ENCODE assay signal across 10 cellular contexts in genomic region chr1:33082575-33083112, GRCh38. TPM values are rescaled to one million over a fixed set of nuclear protein-coding genes. Genes with fewer than 3 reads are reported as not detected.
DNase-seq lines count a peak whose midpoint lies in the region; ATAC-seq and TF ChIP-seq lines count a peak whose summit lies in the region.
"Had no signal": no experiment of that assay in that cellular context is flagged by ENCODE, and none has a peak within 500 bp of the region (broad histone marks: within the 10 kb centered on the region; RNA-seq: fewer than 3 reads in every experiment).

No MANE protein-coding gene starts in this region.

- intact Hi-C loops in activated naive CD4-positive, alpha-beta T cell treated with anti-CD3 and anti-CD28 coated beads for 36 hours (cut with micrococcal nuclease), result loop anchor here (10.0 kb wide), 1 partner anchor 368 kb away; no protein-coding TSS in a partner anchor
- intact Hi-C loops in activated T-helper 1 cell treated with anti-CD3 and anti-CD28 coated beads, Interleukin-12 subunit alpha, Interleukin-12 subunit beta, Interleukin-2, Interleukin-4 antibody, amounts not matched to agents 30 ng/mL and 10 ng/mL and 1 ng/mL, durations not matched to agents 14 hours and 24 hours and 36 hours (cut with micrococcal nuclease), result loop anchor here (10.0 kb wide), 1 partner anchor 368 kb away; no protein-coding TSS in a partner anchor
- intact Hi-C loops in posterior vena cava (cut with DNase I), result no loop called here

- CTCF ChIA-PET in activated naive CD4-positive, alpha-beta T cell treated with anti-CD3 and anti-CD28 coated beads for 36 hours (lab: Charles Lee), result interaction anchor here (0.6 to 7.4 kb wide), 7 partner anchors 12 to 150 kb away, joined by 3 to 51 read pairs (median 3); no protein-coding TSS in a partner anchor

- no peak for ATAC-seq in stimulated activated naive CD8-positive, alpha-beta T cell treated with anti-CD3 and anti-CD28 coated beads, Interleukin-15, amount 100 ng/mL, for 72 hours
- no peak for ATAC-seq in GM19452 (IDR thresholded peaks at IDR 0.05; ENCODE audit: unreplicated experiment)

- no peaks in the 10 kb centered on the region for H3K9me3 Mint-ChIP-seq in activated naive CD4-positive, alpha-beta T cell treated with anti-CD3 and anti-CD28 coated beads for 36 hours
- H3K9me3 Mint-ChIP-seq in activated T-helper 1 cell treated with anti-CD3 and anti-CD28 coated beads, Interleukin-12 subunit alpha, Interleukin-12 subunit beta, Interleukin-2, Interleukin-4 antibody, amounts not matched to agents 30 ng/mL and 10 ng/mL and 1 ng/mL, durations not matched to agents 14 hours and 24 hours and 36 hours, result no peaks in the 10 kb centered on the region
- no peaks in the 10 kb centered on the region for H3K9me3 Mint-ChIP-seq in immature natural killer cell
- H3K9me3 Mint-ChIP-seq in stimulated activated naive CD8-positive, alpha-beta T cell treated with anti-CD3 and anti-CD28 coated beads, Interleukin-15, amount 100 ng/mL, for 72 hours, result no peaks in the 10 kb centered on the region

- H3K36me3 Mint-ChIP-seq in activated naive CD4-positive, alpha-beta T cell treated with anti-CD3 and anti-CD28 coated beads for 36 hours (ENCODE audit: low read depth), result no peaks in the 10 kb centered on the region
- H3K36me3 Mint-ChIP-seq in activated T-helper 1 cell treated with anti-CD3 and anti-CD28 coated beads, Interleukin-12 subunit alpha, Interleukin-12 subunit beta, Interleukin-2, Interleukin-4 antibody, amounts not matched to agents 30 ng/mL and 10 ng/mL and 1 ng/mL, durations not matched to agents 14 hours and 24 hours and 36 hours (ENCODE audit: low read depth), result no peaks in the 10 kb centered on the region
- no peaks in the 10 kb centered on the region for H3K36me3 Mint-ChIP-seq in immature natural killer cell

- H3K4me3 Mint-ChIP-seq in activated naive CD4-positive, alpha-beta T cell treated with anti-CD3 and anti-CD28 coated beads for 36 hours, result peak overlapping the region; percentile 75
- H3K4me3 Mint-ChIP-seq in activated T-helper 1 cell treated with anti-CD3 and anti-CD28 coated beads, Interleukin-12 subunit alpha, Interleukin-12 subunit beta, Interleukin-2, Interleukin-4 antibody, amounts not matched to agents 30 ng/mL and 10 ng/mL and 1 ng/mL, durations not matched to agents 14 hours and 24 hours and 36 hours, result peak overlapping the region; percentile 84
- peak overlapping the region; percentile 54 to 86 (median 80) for H3K4me3 Mint-ChIP-seq in immature natural killer cell
- H3K4me3 Mint-ChIP-seq in stimulated activated naive CD8-positive, alpha-beta T cell treated with anti-CD3 and anti-CD28 coated beads, Interleukin-15, amount 100 ng/mL, for 72 hours, result peak overlapping the region; percentile 26 to 30

- no peak for DNase-seq in activated naive CD4-positive, alpha-beta T cell treated with anti-CD3 and anti-CD28 coated beads for 36 hours
- no peak for DNase-seq in activated naive CD4-positive, alpha-beta T cell treated with anti-CD3 and anti-CD28 coated beads, Interleukin-2, amount 50 U/mL, for 16 hours
- DNase-seq in activated T-helper 1 cell treated with anti-CD3 and anti-CD28 coated beads, Interleukin-12 subunit alpha, Interleukin-12 subunit beta, Interleukin-2, Interleukin-4 antibody, amounts not matched to agents 30 ng/mL and 10 ng/mL and 1 ng/mL, durations not matched to agents 14 hours and 24 hours and 36 hours (ENCODE audit: low spot score), result no peak
- DNase-seq in immature natural killer cell (no peak), posterior vena cava (ENCODE audit: low spot score) (no peak), GM20000 (ENCODE audit: low spot score) (no peak)
- no peak for DNase-seq in stimulated activated naive CD8-positive, alpha-beta T cell treated with anti-CD3 and anti-CD28 coated beads, Interleukin-15, amount 100 ng/mL, for 72 hours
- DNase-seq: MG63, transverse colon had no signal

- H3K4me1 Mint-ChIP-seq in activated naive CD4-positive, alpha-beta T cell treated with anti-CD3 and anti-CD28 coated beads for 36 hours (ENCODE audit: low read depth), result peaks cover 19% of the 10 kb centered on the region
- peaks cover 24% of the 10 kb centered on the region for H3K4me1 Mint-ChIP-seq in activated T-helper 1 cell treated with anti-CD3 and anti-CD28 coated beads, Interleukin-12 subunit alpha, Interleukin-12 subunit beta, Interleukin-2, Interleukin-4 antibody, amounts not matched to agents 30 ng/mL and 10 ng/mL and 1 ng/mL, durations not matched to agents 14 hours and 24 hours and 36 hours (ENCODE audit: low read depth)
- peaks cover 27 to 29% of the 10 kb centered on the region in 2 donors for H3K4me1 Mint-ChIP-seq in immature natural killer cell
- H3K4me1 Mint-ChIP-seq in stimulated activated naive CD8-positive, alpha-beta T cell treated with anti-CD3 and anti-CD28 coated beads, Interleukin-15, amount 100 ng/mL, for 72 hours, result peaks cover 42% of the 10 kb centered on the region

- no peak for TF ChIP-seq CTCF in GM20000 (IDR thresholded peaks at IDR 0.05; ENCODE audit: extremely low read depth, missing control alignments)

- no peak overlapping the region for H3K27ac Mint-ChIP-seq in activated naive CD4-positive, alpha-beta T cell treated with anti-CD3 and anti-CD28 coated beads for 36 hours
- H3K27ac Mint-ChIP-seq in activated T-helper 1 cell treated with anti-CD3 and anti-CD28 coated beads, Interleukin-12 subunit alpha, Interleukin-12 subunit beta, Interleukin-2, Interleukin-4 antibody, amounts not matched to agents 30 ng/mL and 10 ng/mL and 1 ng/mL, durations not matched to agents 14 hours and 24 hours and 36 hours, result no peak overlapping the region
- H3K27ac Mint-ChIP-seq in immature natural killer cell, result peak overlapping the region in 3 of 6 donors; percentile 29 to 38 (median 31)
- H3K27ac Mint-ChIP-seq in stimulated activated naive CD8-positive, alpha-beta T cell treated with anti-CD3 and anti-CD28 coated beads, Interleukin-15, amount 100 ng/mL, for 72 hours, result peak overlapping the region in 1 of 2 donors; percentile 31

- no peaks in the 10 kb centered on the region for H3K27me3 Mint-ChIP-seq in activated naive CD4-positive, alpha-beta T cell treated with anti-CD3 and anti-CD28 coated beads for 36 hours (ENCODE audit: low read depth)
- peaks cover 36% of the 10 kb centered on the region for H3K27me3 Mint-ChIP-seq in activated T-helper 1 cell treated with anti-CD3 and anti-CD28 coated beads, Interleukin-12 subunit alpha, Interleukin-12 subunit beta, Interleukin-2, Interleukin-4 antibody, amounts not matched to agents 30 ng/mL and 10 ng/mL and 1 ng/mL, durations not matched to agents 14 hours and 24 hours and 36 hours (ENCODE audit: insufficient read depth)
- peaks cover 5 to 14% (median 7%) of the 10 kb centered on the region in 3 donors for H3K27me3 Mint-ChIP-seq in immature natural killer cell (ENCODE audit: low read depth in 3 of 3)
- H3K27me3 Mint-ChIP-seq in stimulated activated naive CD8-positive, alpha-beta T cell treated with anti-CD3 and anti-CD28 coated beads, Interleukin-15, amount 100 ng/mL, for 72 hours, result no peaks in the 10 kb centered on the region

RNA-seq across cellular contexts. Expression of gene AZIN2, which starts 1.7 kb away (rescaled TPM):
- total RNA-seq in activated naive CD4-positive, alpha-beta T cell treated with anti-CD3 and anti-CD28 coated beads for 36 hours, result 1 to 10 TPM; 1.5 to 1.6 TPM
- 1.1 and 1.4 TPM in 2 replicates for total RNA-seq in activated T-helper 1 cell treated with anti-CD3 and anti-CD28 coated beads, Interleukin-12 subunit alpha, Interleukin-12 subunit beta, Interleukin-2, Interleukin-4 antibody, amounts not matched to agents 30 ng/mL and 10 ng/mL and 1 ng/mL, durations not matched to agents 14 hours and 24 hours and 36 hours
- polyA plus RNA-seq in immature natural killer cell, result 1 to 10 TPM; 1.6 to 2.9 (median 1.8) TPM
- total RNA-seq in posterior vena cava, result 1 to 10 TPM; 4.0 to 4.7 TPM

RNA-seq across cellular contexts. Expression of gene AK2, which starts 46.0 kb away (rescaled TPM):
- 100 to 1,000 TPM; 311 to 328 TPM for total RNA-seq in activated naive CD4-positive, alpha-beta T cell treated with anti-CD3 and anti-CD28 coated beads for 36 hours
- 387 and 400 TPM in 2 replicates for total RNA-seq in activated T-helper 1 cell treated with anti-CD3 and anti-CD28 coated beads, Interleukin-12 subunit alpha, Interleukin-12 subunit beta, Interleukin-2, Interleukin-4 antibody, amounts not matched to agents 30 ng/mL and 10 ng/mL and 1 ng/mL, durations not matched to agents 14 hours and 24 hours and 36 hours
- polyA plus RNA-seq in immature natural killer cell, result 100 to 1,000 TPM; 138 to 174 (median 143) TPM
- total RNA-seq in posterior vena cava, result 10 to 100 TPM; 82.4 to 83.9 TPM

Comparison
In these comparisons a context has a peak if more than half of its experiments do, and no peak if none do; other contexts are left out.
1. H3K4me3 Mint-ChIP-seq: peak in every context shown above with its lines; median percentile 84 in activated T-helper 1 cell treated with anti-CD3 and anti-CD28 coated beads, Interleukin-12 subunit alpha, Interleukin-12 subunit beta, Interleukin-2, Interleukin-4 antibody, amounts not matched to agents 30 ng/mL and 10 ng/mL and 1 ng/mL, durations not matched to agents 14 hours and 24 hours and 36 hours; 80 in immature natural killer cell; 75 in activated naive CD4-positive, alpha-beta T cell treated with anti-CD3 and anti-CD28 coated beads for 36 hours; 28 in stimulated activated naive CD8-positive, alpha-beta T cell treated with anti-CD3 and anti-CD28 coated beads, Interleukin-15, amount 100 ng/mL, for 72 hours.
2. intact Hi-C loops: an anchor here in activated naive CD4-positive, alpha-beta T cell treated with anti-CD3 and anti-CD28 coated beads for 36 hours (10.0 kb wide) and activated T-helper 1 cell treated with anti-CD3 and anti-CD28 coated beads, Interleukin-12 subunit alpha, Interleukin-12 subunit beta, Interleukin-2, Interleukin-4 antibody, amounts not matched to agents 30 ng/mL and 10 ng/mL and 1 ng/mL, durations not matched to agents 14 hours and 24 hours and 36 hours (10.0 kb wide); none called in posterior vena cava.